In genomic region chr4:72326692-72327632, GRCh38 we compare ENCODE assay signal across 8 cellular contexts.
DNase-seq lines count a peak whose midpoint lies in the region; ATAC-seq and TF ChIP-seq lines count a peak whose summit lies in the region.

No MANE protein-coding gene starts in this region.

- no peak overlapping the region for H3K27ac ChIP-seq in breast epithelium

- no peaks in the 10 kb centered on the region for H3K36me3 ChIP-seq in breast epithelium

- no peak for ATAC-seq in GM18517 (IDR thresholded peaks at IDR 0.05; ENCODE audit: unreplicated experiment)
- ATAC-seq in GM21529 (IDR thresholded peaks at IDR 0.05; ENCODE audit: unreplicated experiment) = no peak

- peak in 2 of 3 donors; percentile 42 to 51 for TF ChIP-seq CTCF in breast epithelium (IDR thresholded peaks at IDR 0.05)

- H3K27me3 ChIP-seq in breast epithelium = no peaks in the 10 kb centered on the region

- no peaks in the 10 kb centered on the region for H3K4me1 ChIP-seq in breast epithelium

- H3K9me3 ChIP-seq in breast epithelium = no peaks in the 10 kb centered on the region

- intact Hi-C loops in breast epithelium (cut with DNase I; ENCODE audit: low total_unique reads) = no loop called here

- DNase-seq in NOMO-1 (lab: John Stamatoyannopoulos, UW; ENCODE audit: unreplicated experiment in 2 of 2) (peak; percentile 1 to 18), NOMO-1 treated with dmso at 0.1 percent for 144 hours (lab: John Stamatoyannopoulos, UW; ENCODE audit: unreplicated experiment) (no peak), NCI-H1930 (lab: John Stamatoyannopoulos, UW) (peak; percentile 6 to 33), breast epithelium (ENCODE audit: low spot score in 2 of 2) (no peak), medulla oblongata (ENCODE audit: extremely low spot score) (peak; percentile 20)
- no peak for DNase-seq in stimulated activated CD8-positive, alpha-beta memory T cell treated with anti-CD3 and anti-CD28 coated beads, Interleukin-4, amount 100 ng/mL, for 48 hours

- H3K4me3 ChIP-seq in breast epithelium = no peak overlapping the region

- no peak for TF ChIP-seq POLR2A in breast epithelium (IDR thresholded peaks at IDR 0.05)

Comparison
In these comparisons a context has a peak if more than half of its experiments do, and no peak if none do; other contexts are left out.
1. DNase-seq: peak in NOMO-1 (2 of 2), NCI-H1930 (2 of 2) and medulla oblongata (single experiment); none in NOMO-1 treated with dmso at 0.1 percent for 144 hours (single experiment), breast epithelium (0 of 2) and stimulated activated CD8-positive, alpha-beta memory T cell treated with anti-CD3 and anti-CD28 coated beads, Interleukin-4, amount 100 ng/mL, for 48 hours (single experiment).